Comparison of ENCODE assay signal across 15 cellular contexts in genomic region chr15:76195506-76196285, GRCh38.
A peak's percentile ranks its signal among the peaks of the same experiment; 100 is the strongest.
DNase-seq lines count a peak whose midpoint lies in the region; ATAC-seq, FAIRE-seq and TF ChIP-seq lines count a peak whose summit lies in the region.
"Had no signal": no experiment of that assay in that cellular context is flagged by ENCODE, and none has a peak within 500 bp of the region (broad histone marks: within the 10 kb centered on the region; RNA-seq: fewer than 3 reads in every experiment).

No MANE protein-coding gene starts in this region.

- TF ChIP-seq CTCF in PC-3 (conservative IDR thresholded peaks at IDR 0.05; ENCODE audit: low read depth, low read length) (no peak), bronchial epithelial cell (IDR thresholded peaks at IDR 0.05; ENCODE audit: insufficient read depth, low read length, severe bottlenecking) (no peak), upper lobe of right lung (IDR thresholded peaks at IDR 0.05) (no peak)

- H3K9me3 ChIP-seq in PC-3 (ENCODE audit: low read length) (no peaks in the 10 kb centered on the region), upper lobe of right lung (no peaks in the 10 kb centered on the region)
- H3K9me3 ChIP-seq: MG63 had no signal

- H3K4me3 Mint-ChIP-seq in stimulated activated effector memory CD8-positive, alpha-beta T cell treated with anti-CD3 and anti-CD28 coated beads, Interleukin-12 subunit alpha, Interleukin-12 subunit beta, amount 100 ng/mL, for 72 hours, result no peak overlapping the region
- H3K4me3 Mint-ChIP-seq: central memory CD8-positive, alpha-beta T cell had no signal

- POLR2A ChIA-PET in PC-3 (lab: Charles Lee; ENCODE audit: unreplicated experiment), result no interaction called here

- CTCF ChIA-PET in PC-3 (lab: Charles Lee), result no interaction called here

- no peak for DNase-seq in PC-3
- no peak for DNase-seq in bronchial epithelial cell (ENCODE audit: low read depth)
- DNase-seq in stimulated activated effector memory CD8-positive, alpha-beta T cell treated with anti-CD3 and anti-CD28 coated beads, Interleukin-12 subunit alpha, Interleukin-12 subunit beta, amount 100 ng/mL, for 72 hours (ENCODE audit: low spot score in 2 of 2), result no peak
- DNase-seq in cerebellar cortex (ENCODE audit: low spot score), result no peak
- no peak for DNase-seq in stimulated activated CD4-positive, alpha-beta T cell treated with anti-CD3 and anti-CD28 coated beads, Interleukin-2, amount 100 ng/mL, for 48 hours
- DNase-seq in upper lobe of right lung, result no peak
- DNase-seq: activated CD4-positive, alpha-beta T cell treated with anti-CD3 and anti-CD28 coated beads, Interleukin-2, amount 50 U/mL, for 48 hours; NCI-H2029 treated with DMSO at 0.1 percent for 48 hours; retina; stimulated activated CD4-positive, alpha-beta T cell treated with anti-CD3 and anti-CD28 coated beads, Interleukin-2, amount 100 ng/mL, for 24 hours had no signal

- H3K79me2 ChIP-seq in PC-3 (ENCODE audit: low read length), result no peaks in the 10 kb centered on the region

- no TSS peak for BruUV-seq in PC-3 (replicated peaks; lab: Mats Ljungman, UMichigan)

- no peak overlapping the region for H2AFZ ChIP-seq in PC-3 (ENCODE audit: low read length)

- no peak for ATAC-seq in PC-3
- no peak for ATAC-seq in stimulated activated effector memory CD8-positive, alpha-beta T cell treated with anti-CD3 and anti-CD28 coated beads, Interleukin-12 subunit alpha, Interleukin-12 subunit beta, amount 100 ng/mL, for 72 hours
- ATAC-seq in upper lobe of right lung, result no peak

- no peaks in the 10 kb centered on the region for H3F3A ChIP-seq in PC-3 (ENCODE audit: low read length, unreplicated experiment)

- H3K4me2 ChIP-seq in PC-3 (ENCODE audit: low read length), result no peak overlapping the region

- no peak overlapping the region for H3K9ac ChIP-seq in PC-3 (ENCODE audit: low read length)

- H3K36me3 ChIP-seq in PC-3 (ENCODE audit: low read depth, low read length) (no peaks in the 10 kb centered on the region), bronchial epithelial cell (ENCODE audit: control insufficient read depth, insufficient read depth, low read length) (no peaks in the 10 kb centered on the region), upper lobe of right lung (no peaks in the 10 kb centered on the region)

- FAIRE-seq in bronchial epithelial cell (lab: Jason Lieb, UNC), result peak; percentile 66
- FAIRE-seq: TTC549 had no signal

- H3K27me3 ChIP-seq in PC-3 (ENCODE audit: low read length) (no peaks in the 10 kb centered on the region), bronchial epithelial cell (ENCODE audit: control insufficient read depth, insufficient read depth, low read length) (no peaks in the 10 kb centered on the region), layer of hippocampus (ENCODE audit: control insufficient read depth, insufficient read depth, low read length) (no peaks in the 10 kb centered on the region), upper lobe of right lung (peaks cover 14% of the 10 kb centered on the region)
- H3K27me3 ChIP-seq: MG63 had no signal

- no peaks in the 10 kb centered on the region for H4K20me1 ChIP-seq in PC-3 (ENCODE audit: low read length)

- H3K4me1 Mint-ChIP-seq in stimulated activated effector memory CD8-positive, alpha-beta T cell treated with anti-CD3 and anti-CD28 coated beads, Interleukin-12 subunit alpha, Interleukin-12 subunit beta, amount 100 ng/mL, for 72 hours, result peaks cover 25% of the 10 kb centered on the region

- H3K4me3 ChIP-seq in PC-3 (ENCODE audit: low read length), result no peak overlapping the region
- H3K4me3 ChIP-seq in bronchial epithelial cell (ENCODE audit: low read depth, low read length), result no peak overlapping the region
- no peak overlapping the region for H3K4me3 ChIP-seq in upper lobe of right lung
- H3K4me3 ChIP-seq: MG63 had no signal

- peaks cover 29% of the 10 kb centered on the region for H3K4me1 ChIP-seq in PC-3 (ENCODE audit: insufficient read depth, low read length)
- H3K4me1 ChIP-seq in upper lobe of right lung, result peaks cover 12% of the 10 kb centered on the region

- no peaks in the 10 kb centered on the region for H3K36me3 Mint-ChIP-seq in stimulated activated effector memory CD8-positive, alpha-beta T cell treated with anti-CD3 and anti-CD28 coated beads, Interleukin-12 subunit alpha, Interleukin-12 subunit beta, amount 100 ng/mL, for 72 hours

- H3K9me2 ChIP-seq in PC-3 (replicated peaks; ENCODE audit: low read length), result no peaks in the 10 kb centered on the region

- no peaks in the 10 kb centered on the region for H3K9me3 Mint-ChIP-seq in stimulated activated effector memory CD8-positive, alpha-beta T cell treated with anti-CD3 and anti-CD28 coated beads, Interleukin-12 subunit alpha, Interleukin-12 subunit beta, amount 100 ng/mL, for 72 hours
- H3K9me3 Mint-ChIP-seq: central memory CD8-positive, alpha-beta T cell; nephron had no signal

- peak overlapping the region; percentile 26 for H3K27ac Mint-ChIP-seq in stimulated activated effector memory CD8-positive, alpha-beta T cell treated with anti-CD3 and anti-CD28 coated beads, Interleukin-12 subunit alpha, Interleukin-12 subunit beta, amount 100 ng/mL, for 72 hours

- intact Hi-C loops in PC-3 (cut with micrococcal nuclease) (loop anchor here (5.0 to 10.0 kb wide), 2 partner anchors 89 to 142 kb away; partner anchors contain the start of gene ISL2), upper lobe of right lung (cut with DNase I) (no loop called here)

- peak overlapping the region; percentile 71 for H3K27ac ChIP-seq in PC-3 (ENCODE audit: low read length)
- peak overlapping the region; percentile 93 for H3K27ac ChIP-seq in layer of hippocampus (ENCODE audit: low read depth, low read length)
- no peak overlapping the region for H3K27ac ChIP-seq in upper lobe of right lung
